ENCODE assay signal across 8 cellular contexts in the genomic region with DNA sequence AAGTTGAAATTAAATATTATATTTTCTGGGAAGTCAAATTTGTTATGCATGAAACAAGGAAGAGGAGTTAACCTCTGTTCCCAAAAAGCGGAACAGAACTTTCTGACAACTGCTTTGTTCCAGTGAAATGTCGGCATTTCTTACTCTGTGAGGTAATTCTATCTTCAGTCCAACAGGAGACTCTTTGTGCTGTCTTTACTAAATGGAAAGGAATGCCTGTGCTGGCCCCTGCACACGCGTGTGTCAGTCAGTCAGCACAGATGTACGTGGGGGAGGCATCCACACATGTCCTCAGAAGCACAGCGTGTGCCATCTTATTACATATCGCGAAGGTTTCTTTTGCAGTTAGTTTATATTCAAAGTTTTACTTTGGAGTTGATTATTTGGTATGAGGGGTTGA. TPM values are rescaled to one million over a fixed set of nuclear protein-coding genes. Genes with fewer than 3 reads are reported as not detected.
DNase-seq lines count a peak whose midpoint lies in the region; ATAC-seq and TF ChIP-seq lines count a peak whose summit lies in the region.

No MANE protein-coding gene starts in this region.

- peaks cover 75% of the 10 kb centered on the region for H3K4me1 Mint-ChIP-seq in nephron progenitor cell

- no peaks in the 10 kb centered on the region for H3K9me3 Mint-ChIP-seq in nephron progenitor cell

- CTCF ChIA-PET in RWPE1 (lab: Yijun Ruan, JAX): no interaction called here

- H3K9me3 ChIP-seq in fibroblast of lung (ENCODE audit: control insufficient read depth, insufficient read depth, low read depth, low read length): no peaks in the 10 kb centered on the region

- no peak for ATAC-seq in HG03520 (IDR thresholded peaks at IDR 0.05; ENCODE audit: unreplicated experiment)

- no peaks in the 10 kb centered on the region for H4K20me1 ChIP-seq in fibroblast of lung (ENCODE audit: control insufficient read depth, extremely low read depth, insufficient read depth, low read length)

- no peaks in the 10 kb centered on the region for H3K4me1 ChIP-seq in fibroblast of lung (ENCODE audit: control insufficient read depth, extremely low read depth, insufficient read depth, low read length)

- H3K9ac ChIP-seq in fibroblast of lung (ENCODE audit: insufficient read depth, low read length): no peak overlapping the region

- peaks cover 34% of the 10 kb centered on the region for H3K36me3 Mint-ChIP-seq in nephron progenitor cell (ENCODE audit: low read depth)

- DNase-seq in AG09319 (ENCODE audit: extremely low read depth, low read depth) (no peak), RWPE1 (ENCODE audit: low spot score) (peak; percentile 55), fibroblast of lung (ENCODE audit: low read depth in 2 of 2) (peak; percentile 70 to 89), nephron progenitor cell (no peak), C1 segment of cervical spinal cord (lab: John Stamatoyannopoulos, UW) (no peak), occipital lobe (lab: John Stamatoyannopoulos, UW) (no peak)
- no peak for DNase-seq in activated naive CD4-positive, alpha-beta T cell (lab: John Stamatoyannopoulos, UW)

- H3K27me3 Mint-ChIP-seq in nephron progenitor cell (ENCODE audit: low read depth, poor library complexity): no peaks in the 10 kb centered on the region

- POLR2A ChIA-PET in RWPE1 (lab: Yijun Ruan, JAX; ENCODE audit: low non-redundant PET): no interaction called here

- peak overlapping the region; percentile 93 for H3K27ac Mint-ChIP-seq in nephron progenitor cell

- H3K27me3 ChIP-seq in fibroblast of lung (ENCODE audit: control insufficient read depth, insufficient read depth, low read length): no peaks in the 10 kb centered on the region

- peak overlapping the region; percentile 62 for H3K27ac ChIP-seq in RWPE1
- H3K27ac ChIP-seq in fibroblast of lung (ENCODE audit: insufficient read depth, low read length): peak overlapping the region; percentile 43

- H3K4me3 ChIP-seq in fibroblast of lung (replicated peaks in 1 of 4; ENCODE audit: control extremely low read depth in 1 of 4, insufficient read depth in 1 of 4, low read depth in 3 of 4, low read length in 4 of 4): peak overlapping the region in 3 of 4 experiments; percentile 15 to 95 (median 69)

- TF ChIP-seq CTCF in AG09319 (IDR thresholded peaks at IDR 0.05; ENCODE audit: low read depth, low read length) (peak; percentile 7), RWPE1 (conservative IDR thresholded peaks at IDR 0.05; ENCODE audit: low read depth) (no peak), fibroblast of lung (conservative IDR thresholded peaks at IDR 0.05 in 1 of 2, IDR thresholded peaks at IDR 0.05 in 1 of 2; ENCODE audit: low read depth in 1 of 2, low read length in 2 of 2) (peak in 1 of 2 donors; percentile 21), nephron progenitor cell (IDR thresholded peaks at IDR 0.05) (no peak)

- H2AFZ ChIP-seq in fibroblast of lung (ENCODE audit: low read length): no peak overlapping the region

- H3K36me3 ChIP-seq in fibroblast of lung (ENCODE audit: control insufficient read depth, insufficient read depth, low read length): peaks cover 2% of the 10 kb centered on the region

- peak overlapping the region; percentile 62 for H3K4me3 Mint-ChIP-seq in nephron progenitor cell

- peaks cover 19% of the 10 kb centered on the region for H3K79me2 ChIP-seq in fibroblast of lung (ENCODE audit: control insufficient read depth, insufficient read depth, low read length)

- H3K4me2 ChIP-seq in fibroblast of lung (ENCODE audit: extremely low read depth, insufficient read depth, low read length): peak overlapping the region; percentile 66

RNA-seq across cellular contexts. Expression of a gene that starts 37.5 kb away (rescaled TPM):
- total RNA-seq in fibroblast of lung: 32.1 and 45.4 TPM in 2 replicates
- polyA plus RNA-seq in fibroblast of lung: 7.2 and 24.8 TPM in 2 replicates
- polyA plus RNA-seq in fibroblast of lung (2012): 4.6 and 13.6 TPM in 2 replicates
- polyA minus RNA-seq in fibroblast of lung (ENCODE audit: low replicate concordance): 18.8 and 25.8 TPM in 2 replicates
- total RNA-seq in occipital lobe: 23.6 TPM

RNA-seq across cellular contexts. Expression of a gene that starts 45.2 kb away (rescaled TPM):
- total RNA-seq in fibroblast of lung: not detected in 2 replicates
- polyA plus RNA-seq in fibroblast of lung: not detected in 2 replicates
- not detected in 2 replicates for polyA plus RNA-seq in fibroblast of lung (2012)
- not detected in 2 replicates for polyA minus RNA-seq in fibroblast of lung (ENCODE audit: low replicate concordance)
- not detected for total RNA-seq in occipital lobe

RNA-seq across cellular contexts. Expression of a gene that starts 49.5 kb away (rescaled TPM):
- total RNA-seq in fibroblast of lung: not detected in 2 replicates
- not detected in 2 replicates for polyA plus RNA-seq in fibroblast of lung
- polyA plus RNA-seq in fibroblast of lung (2012): not detected in 2 replicates
- polyA minus RNA-seq in fibroblast of lung (ENCODE audit: low replicate concordance): not detected in 2 replicates
- not detected for total RNA-seq in occipital lobe

Comparison
In these comparisons a context has a peak if more than half of its experiments do, and no peak if none do; other contexts are left out.
1. DNase-seq: peak in RWPE1 (single experiment) and fibroblast of lung (2 of 2); none in AG09319 (single experiment), nephron progenitor cell (single experiment), C1 segment of cervical spinal cord (0 of 14), occipital lobe (single experiment) and activated naive CD4-positive, alpha-beta T cell (0 of 4).